Comparison of ENCODE assay signal across 20 cellular contexts in the genomic region with DNA sequence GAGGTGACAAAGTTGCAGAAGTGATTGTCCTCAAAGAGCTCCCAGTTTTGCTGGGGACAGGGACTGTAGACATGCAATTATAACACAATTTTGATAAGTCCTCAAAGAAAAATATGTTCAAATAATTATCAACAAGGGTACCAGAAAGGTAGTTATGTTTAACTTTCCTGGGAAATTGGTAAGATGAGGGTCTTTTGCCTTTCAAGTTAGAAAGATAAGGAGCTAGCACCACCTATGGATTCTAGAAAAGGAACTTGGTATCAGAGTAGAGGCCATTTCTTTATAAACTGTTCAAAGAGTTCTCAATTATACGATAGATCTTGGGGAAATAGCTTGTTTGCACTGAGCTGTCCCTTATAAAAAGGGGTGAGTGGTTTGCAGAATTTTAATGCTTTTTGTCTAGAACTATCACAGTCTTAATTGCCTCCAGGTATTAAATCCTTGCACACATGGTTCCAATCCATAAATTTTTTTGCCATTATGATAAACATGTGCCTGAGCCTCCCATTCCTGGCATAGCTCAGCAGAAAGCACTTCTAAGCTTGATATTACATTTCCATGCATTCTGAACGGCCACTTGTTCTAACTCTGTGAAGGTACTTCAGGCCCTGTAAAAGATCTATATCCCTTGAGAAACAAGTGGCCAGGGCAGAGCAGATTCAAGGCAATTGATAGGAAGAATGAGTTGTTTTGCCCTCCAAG.
"Had no signal": no experiment of that assay in that cellular context is flagged by ENCODE, and none has a peak within 500 bp of the region (broad histone marks: within the 10 kb centered on the region; RNA-seq: fewer than 3 reads in every experiment).

No MANE protein-coding gene starts in this region.

- H3K27me3 Mint-ChIP-seq: stimulated activated naive CD8-positive, alpha-beta T cell treated with anti-CD3 and anti-CD28 coated beads, Interleukin-15, Interleukin-2, amounts not matched to agents 100 ng/mL and 50 ng/mL, for 24 hours had no signal

- H3K4me3 Mint-ChIP-seq: activated CD4-positive, alpha-beta T cell treated with anti-CD3 and anti-CD28 coated beads, Interleukin-2, amount 10 ng/mL, durations not matched to agents 7 days and 5 days; activated naive CD4-positive, alpha-beta T cell treated with anti-CD3 and anti-CD28 coated beads, Interleukin-2, amount 10 ng/mL, durations not matched to agents 7 days and 5 days; activated T-helper 17 cell treated with anti-CD3 and anti-CD28 coated beads, Interleukin-2, amount 50 U/mL, for 72 hours; immature natural killer cell; natural killer cell treated with Interleukin-12 subunit alpha and Interleukin-12 subunit beta and Interleukin-15 and Interleukin-18, amount 100 ng/mL, for 72 hours; stimulated activated naive CD8-positive, alpha-beta T cell treated with anti-CD3 and anti-CD28 coated beads, Interleukin-15, Interleukin-2, amounts not matched to agents 100 ng/mL and 50 ng/mL, for 24 hours had no signal

- H3K27ac Mint-ChIP-seq: activated CD4-positive, alpha-beta T cell treated with anti-CD3 and anti-CD28 coated beads, Interleukin-2, amount 10 ng/mL, durations not matched to agents 7 days and 5 days; activated naive CD4-positive, alpha-beta T cell treated with anti-CD3 and anti-CD28 coated beads, Interleukin-2, amount 10 ng/mL, durations not matched to agents 7 days and 5 days; activated T-helper 17 cell treated with anti-CD3 and anti-CD28 coated beads, Interleukin-2, amount 50 U/mL, for 72 hours; immature natural killer cell; natural killer cell treated with Interleukin-12 subunit alpha and Interleukin-12 subunit beta and Interleukin-15 and Interleukin-18, amount 100 ng/mL, for 72 hours; stimulated activated naive CD8-positive, alpha-beta T cell treated with anti-CD3 and anti-CD28 coated beads, Interleukin-15, Interleukin-2, amounts not matched to agents 100 ng/mL and 50 ng/mL, for 24 hours had no signal

- H3K4me3 ChIP-seq: adrenal gland, mucosa of descending colon, ovary, testis had no signal

- FAIRE-seq: TTC549 had no signal

- H3K4me1 ChIP-seq: adrenal gland, testis had no signal

- H3K36me3 Mint-ChIP-seq: activated naive CD4-positive, alpha-beta T cell treated with anti-CD3 and anti-CD28 coated beads, Interleukin-2, amount 10 ng/mL, durations not matched to agents 7 days and 5 days; immature natural killer cell; natural killer cell treated with Interleukin-12 subunit alpha and Interleukin-12 subunit beta and Interleukin-15 and Interleukin-18, amount 100 ng/mL, for 72 hours had no signal

- H3K27ac ChIP-seq: adrenal gland, ovary, testis had no signal

- H3K9me3 Mint-ChIP-seq: activated CD4-positive, alpha-beta T cell treated with anti-CD3 and anti-CD28 coated beads, Interleukin-2, amount 10 ng/mL, durations not matched to agents 7 days and 5 days; activated naive CD4-positive, alpha-beta T cell treated with anti-CD3 and anti-CD28 coated beads, Interleukin-2, amount 10 ng/mL, durations not matched to agents 7 days and 5 days; activated T-helper 17 cell treated with anti-CD3 and anti-CD28 coated beads, Interleukin-2, amount 50 U/mL, for 72 hours; immature natural killer cell; natural killer cell treated with Interleukin-12 subunit alpha and Interleukin-12 subunit beta and Interleukin-15 and Interleukin-18, amount 100 ng/mL, for 72 hours; stimulated activated naive CD8-positive, alpha-beta T cell treated with anti-CD3 and anti-CD28 coated beads, Interleukin-15, Interleukin-2, amounts not matched to agents 100 ng/mL and 50 ng/mL, for 24 hours had no signal

- H3K9me3 ChIP-seq: adrenal gland, mucosa of descending colon, ovary, testis had no signal

- H3K36me3 ChIP-seq: adrenal gland, ovary had no signal

- H3K4me1 Mint-ChIP-seq: activated CD4-positive, alpha-beta T cell treated with anti-CD3 and anti-CD28 coated beads, Interleukin-2, amount 10 ng/mL, durations not matched to agents 7 days and 5 days; activated naive CD4-positive, alpha-beta T cell treated with anti-CD3 and anti-CD28 coated beads, Interleukin-2, amount 10 ng/mL, durations not matched to agents 7 days and 5 days; activated T-helper 17 cell treated with anti-CD3 and anti-CD28 coated beads, Interleukin-2, amount 50 U/mL, for 72 hours; immature natural killer cell had no signal

- ATAC-seq: activated T-helper 17 cell treated with anti-CD3 and anti-CD28 coated beads, Interleukin-2, amount 50 U/mL, for 72 hours; left colon; mucosa of descending colon; natural killer cell treated with Interleukin-12 subunit alpha and Interleukin-12 subunit beta and Interleukin-15 and Interleukin-18, amount 100 ng/mL, for 72 hours had no signal

- DNase-seq: activated CD4-positive, alpha-beta T cell treated with anti-CD3 and anti-CD28 coated beads, Interleukin-2, amount 10 ng/mL, durations not matched to agents 7 days and 5 days; activated CD4-positive, CD25-positive, alpha-beta regulatory T cell; activated CD8-positive, alpha-beta memory T cell treated with anti-CD3 and anti-CD28 coated beads for 24 hours; activated naive CD4-positive, alpha-beta T cell treated with anti-CD3 and anti-CD28 coated beads, Interleukin-2, amount 10 ng/mL, durations not matched to agents 7 days and 5 days; adrenal gland; caudate nucleus; cortex of kidney; effector memory CD4-positive, alpha-beta T cell; immature natural killer cell; left colon; mammary epithelial cell; mucosa of descending colon; ovary; stimulated activated CD4-positive, alpha-beta T cell treated with anti-CD3 and anti-CD28 coated beads, Interleukin-2, amount 100 ng/mL, for 48 hours; T-helper 2 cell; testis had no signal

- H3K27me3 ChIP-seq: adrenal gland, ovary, testis had no signal
